11 cellular contexts compared by ENCODE assay signal in the genomic region with DNA sequence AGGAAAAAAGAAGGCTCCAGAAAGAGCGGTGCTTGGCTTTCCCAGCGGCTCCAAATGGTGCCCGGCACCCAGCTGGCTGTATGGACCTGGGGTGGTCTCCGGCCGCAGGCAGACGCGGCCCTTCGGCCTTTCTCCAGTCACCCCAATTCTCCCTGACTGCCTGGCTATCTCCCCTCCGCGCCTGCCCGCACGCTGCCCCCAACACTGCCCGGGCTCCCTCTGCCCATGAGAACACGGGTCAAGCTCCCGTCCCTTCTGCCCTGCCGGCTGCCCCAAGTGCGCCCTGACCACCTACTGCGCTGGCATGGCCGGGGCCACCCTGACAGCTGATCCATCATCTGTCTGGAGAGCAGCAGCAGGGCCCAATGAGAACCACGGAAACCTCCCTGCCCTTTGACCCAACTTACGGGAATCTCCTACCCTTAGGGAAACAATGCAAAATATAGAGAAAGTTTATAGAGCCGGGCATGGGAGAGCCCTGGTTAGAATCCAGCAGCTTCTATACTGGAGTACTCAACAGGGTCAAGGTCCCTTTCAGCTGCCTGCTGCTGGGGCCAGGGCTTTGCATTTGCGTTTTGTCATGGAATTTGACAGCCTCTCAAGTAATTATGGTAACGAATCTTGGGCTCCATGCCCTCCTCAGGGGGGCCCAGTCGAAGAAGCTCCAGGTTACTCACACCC. TPM values are rescaled to one million over a fixed set of nuclear protein-coding genes. Genes with fewer than 3 reads are reported as not detected.
DNase-seq lines count a peak whose midpoint lies in the region; ATAC-seq and TF ChIP-seq lines count a peak whose summit lies in the region.
"Had no signal": no experiment of that assay in that cellular context is flagged by ENCODE, and none has a peak within 500 bp of the region (broad histone marks: within the 10 kb centered on the region; RNA-seq: fewer than 3 reads in every experiment).

No MANE protein-coding gene starts in this region.

- H3K9me2 ChIP-seq in Karpas-422 (replicated peaks; ENCODE audit: insufficient read depth, low read length), result no peaks in the 10 kb centered on the region

- peaks cover 22% of the 10 kb centered on the region for H3K4me1 ChIP-seq in Karpas-422 (ENCODE audit: low read length)
- peaks cover 13% of the 10 kb centered on the region for H3K4me1 ChIP-seq in lower lobe of right lung

- no peak overlapping the region for H3K9ac ChIP-seq in Karpas-422 (ENCODE audit: low read length)

- no peak for TF ChIP-seq POLR2A in erythroblast (IDR thresholded peaks at IDR 0.05; ENCODE audit: low read length)

- no peak for TF ChIP-seq CTCF in choroid plexus epithelial cell (conservative IDR thresholded peaks at IDR 0.05; ENCODE audit: low read depth, low read length)
- TF ChIP-seq CTCF in lower lobe of right lung (IDR thresholded peaks at IDR 0.05), result no peak
- TF ChIP-seq CTCF in brain microvascular endothelial cell (IDR thresholded peaks at IDR 0.05; ENCODE audit: low read depth, low read length, missing control alignments), result no peak

- H2AFZ ChIP-seq in Karpas-422 (ENCODE audit: low read length), result peak overlapping the region; percentile 56; the same call in 1 of the 2 replicates

- in situ Hi-C loops in brain microvascular endothelial cell (cut with HindIII; ENCODE audit: low pct_ligation_motif_present, low sequenced_read_pairs), result no loop called here

- H3K27ac ChIP-seq in Karpas-422 (ENCODE audit: low read length), result no peak overlapping the region
- H3K27ac ChIP-seq in lower lobe of right lung, result peak overlapping the region; percentile 90
- H3K27ac ChIP-seq in brain microvascular endothelial cell, result no peak overlapping the region

- H4K20me1 ChIP-seq in Karpas-422 (ENCODE audit: insufficient read depth, low read depth, low read length), result no peaks in the 10 kb centered on the region

- H3K79me2 ChIP-seq in Karpas-422 (ENCODE audit: low read length), result peaks cover 8% of the 10 kb centered on the region; the same call in 1 of the 2 replicates

- H3K4me3 ChIP-seq in Karpas-422 (ENCODE audit: low read length), result no peak overlapping the region
- H3K4me3 ChIP-seq in choroid plexus epithelial cell (ENCODE audit: low read depth, low read length), result peak overlapping the region; percentile 20
- H3K4me3 ChIP-seq in lower lobe of right lung, result peak overlapping the region; percentile 67
- no peak overlapping the region for H3K4me3 ChIP-seq in brain microvascular endothelial cell (ENCODE audit: low read depth, low read length)

- no peak overlapping the region for H3K4me2 ChIP-seq in Karpas-422 (ENCODE audit: low read depth, low read length, poor library complexity, severe bottlenecking)

- DNase-seq in Karpas-422 (no peak), choroid plexus epithelial cell (ENCODE audit: low read depth) (no peak), lower lobe of right lung (no peak), superior temporal gyrus (ENCODE audit: extremely low spot score) (peak; percentile 11), occipital lobe (lab: John Stamatoyannopoulos, UW) (no peak), erythroblast (lab: John Stamatoyannopoulos, UW) (no peak), brain microvascular endothelial cell (no peak)
- DNase-seq: activated CD4-positive, alpha-beta T cell treated with anti-CD3 and anti-CD28 coated beads for 4 hours; NCI-H2107; stimulated activated CD4-positive, alpha-beta T cell treated with anti-CD3 and anti-CD28 coated beads, Interleukin-4, amount 100 ng/mL, for 24 hours had no signal

- no peaks in the 10 kb centered on the region for H3K27me3 ChIP-seq in Karpas-422 (ENCODE audit: low read length)
- H3K27me3 ChIP-seq in lower lobe of right lung (ENCODE audit: low read depth), result no peaks in the 10 kb centered on the region
- H3K27me3 ChIP-seq in brain microvascular endothelial cell (replicated peaks), result no peaks in the 10 kb centered on the region

- H3K36me3 ChIP-seq in Karpas-422 (ENCODE audit: insufficient read depth, low read length), result no peaks in the 10 kb centered on the region
- H3K36me3 ChIP-seq in lower lobe of right lung, result no peaks in the 10 kb centered on the region
- no peaks in the 10 kb centered on the region for H3K36me3 ChIP-seq in brain microvascular endothelial cell (replicated peaks)

- ATAC-seq in lower lobe of right lung (peak in 1 of 2 donors; percentile 1), HG02973 (IDR thresholded peaks at IDR 0.05; ENCODE audit: unreplicated experiment) (no peak)

- intact Hi-C loops in lower lobe of right lung (cut with DNase I), result no loop called here

- H3K9me3 ChIP-seq in Karpas-422 (ENCODE audit: low read length), result no peaks in the 10 kb centered on the region
- H3K9me3 ChIP-seq in lower lobe of right lung, result no peaks in the 10 kb centered on the region

RNA-seq across cellular contexts. Expression of gene FAM3A, which starts 1.2 kb away (rescaled TPM):
- total RNA-seq in Karpas-422 (2014; rRNA removed; shearing (Covaris generic); ENCODE audit: low replicate concordance), result 14.0 and 36.4 TPM in 2 replicates
- 39.7 TPM for total RNA-seq in lower lobe of right lung
- total RNA-seq in occipital lobe, result 8.1 TPM

RNA-seq across cellular contexts. Expression of gene SLC10A3, which starts 26.8 kb away (rescaled TPM):
- total RNA-seq in Karpas-422 (2014; rRNA removed; shearing (Covaris generic); ENCODE audit: low replicate concordance), result 30.5 and 32.1 TPM in 2 replicates
- 20.2 TPM for total RNA-seq in lower lobe of right lung
- total RNA-seq in occipital lobe, result 3.4 TPM

RNA-seq across cellular contexts. Expression of gene G6PD, which starts 29.4 kb away (rescaled TPM):
- total RNA-seq in Karpas-422 (2014; rRNA removed; shearing (Covaris generic); ENCODE audit: low replicate concordance), result 24.3 and 36.1 TPM in 2 replicates
- total RNA-seq in lower lobe of right lung, result 80.2 TPM
- 17.3 TPM for total RNA-seq in occipital lobe

RNA-seq across cellular contexts. Expression of gene IKBKG, which starts 30.2 kb away (rescaled TPM):
- total RNA-seq in Karpas-422 (2014; rRNA removed; shearing (Covaris generic); ENCODE audit: low replicate concordance), result 8.1 and 14.3 TPM in 2 replicates
- total RNA-seq in lower lobe of right lung, result 31.4 TPM
- 5.5 TPM for total RNA-seq in occipital lobe

RNA-seq across cellular contexts. Expression of gene UBL4A, which starts 30.8 kb away (rescaled TPM):
- 30.4 and 52.2 TPM in 2 replicates for total RNA-seq in Karpas-422 (2014; rRNA removed; shearing (Covaris generic); ENCODE audit: low replicate concordance)
- total RNA-seq in lower lobe of right lung, result 34.0 TPM
- total RNA-seq in occipital lobe, result 33.7 TPM

Comparison
In these comparisons a context has a peak if more than half of its experiments do, and no peak if none do; other contexts are left out.
1. H3K4me3 ChIP-seq: peak in choroid plexus epithelial cell (single experiment) and lower lobe of right lung (single experiment); none in Karpas-422 (single experiment) and brain microvascular endothelial cell (single experiment).